Comparison of ENCODE assay signal across 15 cellular contexts in the genomic region with DNA sequence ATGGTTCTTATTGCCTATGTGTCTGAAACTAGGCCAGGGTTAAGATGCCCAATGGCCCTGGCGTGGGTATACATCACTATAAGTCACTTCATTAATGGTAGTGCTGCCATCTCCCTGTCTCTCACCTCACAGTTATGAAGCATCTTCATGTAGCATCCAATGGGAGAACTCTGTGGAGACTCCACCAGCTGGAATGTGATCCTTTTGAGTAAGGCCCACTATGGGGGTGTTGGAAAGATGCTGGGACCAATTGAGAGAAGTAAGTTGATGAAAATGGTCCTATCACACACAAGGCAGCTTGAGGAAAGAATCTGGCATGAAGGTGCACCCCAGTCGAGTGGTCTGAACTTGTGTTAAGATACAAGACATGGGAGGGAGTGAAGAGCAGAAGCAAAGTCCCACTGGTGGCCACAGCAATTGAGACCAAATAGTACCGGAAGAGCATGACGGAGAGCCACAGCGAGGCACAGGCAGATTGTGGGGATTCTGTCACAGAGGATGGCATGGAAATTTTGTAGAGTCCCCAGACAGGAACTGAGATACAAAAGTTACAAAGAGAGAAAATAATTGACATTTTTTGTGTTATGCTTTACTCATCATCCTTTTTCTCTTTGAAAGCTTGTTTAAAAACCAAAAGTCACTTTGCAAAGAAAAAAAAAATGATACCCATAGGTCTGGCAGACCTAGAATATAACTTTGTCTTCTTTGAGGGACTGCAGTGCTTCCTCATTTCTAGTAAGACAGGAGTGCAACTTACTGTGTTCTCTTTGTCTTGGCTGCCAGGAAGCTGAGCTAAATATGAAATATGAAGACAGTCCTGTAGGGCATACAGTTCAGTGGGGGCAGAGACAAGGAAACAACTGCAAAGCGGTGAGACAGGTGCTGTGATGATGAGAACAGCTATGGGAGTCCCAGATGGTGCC. TPM values are rescaled to one million over a fixed set of nuclear protein-coding genes. Genes with fewer than 3 reads are reported as not detected.
A peak's percentile ranks its signal among the peaks of the same experiment; 100 is the strongest.
DNase-seq lines count a peak whose midpoint lies in the region; TF ChIP-seq lines count a peak whose summit lies in the region.
"Had no signal": no experiment of that assay in that cellular context is flagged by ENCODE, and none has a peak within 500 bp of the region (broad histone marks: within the 10 kb centered on the region; RNA-seq: fewer than 3 reads in every experiment).

No MANE protein-coding gene starts in this region.

- H3K9me2 ChIP-seq in Karpas-422 (replicated peaks; ENCODE audit: insufficient read depth, low read length), result no peaks in the 10 kb centered on the region

- no peaks in the 10 kb centered on the region for H3K27me3 Mint-ChIP-seq in activated CD4-positive, alpha-beta T cell treated with anti-CD3 and anti-CD28 coated beads, Interleukin-2, amount 10 ng/mL, durations not matched to agents 24 days and 14 days
- no peaks in the 10 kb centered on the region for H3K27me3 Mint-ChIP-seq in activated naive CD8-positive, alpha-beta T cell treated with anti-CD3 and anti-CD28 coated beads for 36 hours
- H3K27me3 Mint-ChIP-seq in osteocyte (ENCODE audit: unreplicated experiment), result peaks cover 27% of the 10 kb centered on the region
- H3K27me3 Mint-ChIP-seq: brain had no signal

- H2AK5ac ChIP-seq in mesendoderm (ENCODE audit: low read length), result no peak overlapping the region

- no peak overlapping the region for H2BK5ac ChIP-seq in mesendoderm (ENCODE audit: low read length)

- H3K18ac ChIP-seq in mesendoderm (ENCODE audit: low read length), result no peak overlapping the region

- H3K79me1 ChIP-seq in mesendoderm (ENCODE audit: low read length), result no peaks in the 10 kb centered on the region

- no peak overlapping the region for H2AFZ ChIP-seq in Karpas-422 (ENCODE audit: low read length)

- H3K4me3 ChIP-seq in Karpas-422 (ENCODE audit: low read length) (peak overlapping the region; percentile 83), mesendoderm (ENCODE audit: low read length) (no peak overlapping the region), tibial artery (no peak overlapping the region)

- peak overlapping the region; percentile 96 for H3K4me2 ChIP-seq in Karpas-422 (ENCODE audit: low read depth, low read length, poor library complexity, severe bottlenecking)
- H3K4me2 ChIP-seq in mesendoderm (ENCODE audit: low read length), result no peak overlapping the region

- H3K9ac ChIP-seq in Karpas-422 (ENCODE audit: low read length), result peak overlapping the region; percentile 84
- no peak overlapping the region for H3K9ac ChIP-seq in mesendoderm (ENCODE audit: low read length)

- H2BK15ac ChIP-seq in mesendoderm (replicated peaks; ENCODE audit: low read depth), result no peak overlapping the region

- H3K23ac ChIP-seq in mesendoderm (ENCODE audit: low read length), result no peak overlapping the region

- H3K9me3 Mint-ChIP-seq in activated CD4-positive, alpha-beta T cell treated with anti-CD3 and anti-CD28 coated beads, Interleukin-2, amount 10 ng/mL, durations not matched to agents 24 days and 14 days, result no peaks in the 10 kb centered on the region
- H3K9me3 Mint-ChIP-seq in activated naive CD8-positive, alpha-beta T cell treated with anti-CD3 and anti-CD28 coated beads for 36 hours, result no peaks in the 10 kb centered on the region
- no peaks in the 10 kb centered on the region for H3K9me3 Mint-ChIP-seq in osteocyte (ENCODE audit: unreplicated experiment)
- H3K9me3 Mint-ChIP-seq: brain, type B pancreatic cell had no signal

- no peak overlapping the region for H2BK120ac ChIP-seq in mesendoderm (ENCODE audit: low read depth, low read length)

- H3K4me1 ChIP-seq in Karpas-422 (ENCODE audit: low read length) (peaks cover 88% of the 10 kb centered on the region), mesendoderm (ENCODE audit: control insufficient read depth, low read depth, low read length) (no peaks in the 10 kb centered on the region), tibial artery (no peaks in the 10 kb centered on the region)

- no peak overlapping the region for H3K4ac ChIP-seq in mesendoderm (ENCODE audit: low read depth, low read length)

- H3K56ac ChIP-seq in mesendoderm (ENCODE audit: low read length), result no peak overlapping the region

- H3K27ac ChIP-seq in Karpas-422 (ENCODE audit: low read length) (peak overlapping the region; percentile 96), mesendoderm (ENCODE audit: low read depth, low read length) (no peak overlapping the region), tibial artery (no peak overlapping the region)

- no peak for DNase-seq in activated CD4-positive, alpha-beta T cell treated with anti-CD3 and anti-CD28 coated beads, Interleukin-2, amount 10 ng/mL, durations not matched to agents 24 days and 14 days
- no peak for DNase-seq in activated CD4-positive, alpha-beta T cell treated with anti-CD3 and anti-CD28 coated beads for 1 hour
- DNase-seq in Karpas-422 (peak; percentile 81), osteocyte (ENCODE audit: extremely low spot score, unreplicated experiment) (peak; percentile 36), SHP77 treated with DMSO at 0.1 percent for 48 hours (lab: John Stamatoyannopoulos, UW) (no peak), mesendoderm (no peak), tibial artery (no peak)
- no peak for DNase-seq in activated naive CD8-positive, alpha-beta T cell treated with anti-CD3 and anti-CD28 coated beads for 36 hours
- DNase-seq: activated CD8-positive, alpha-beta memory T cell treated with anti-CD3 and anti-CD28 coated beads, Interleukin-2, amount 50 U/mL, for 48 hours; NCI-H187 treated with DMSO at 0.1 percent for 48 hours; NK-92 treated with Interleukin-12 subunit alpha and Interleukin-12 subunit beta, amount 100 ng/mL, for 24 hours; right cardiac atrium had no signal

- peak overlapping the region; percentile 98 for H3K27ac Mint-ChIP-seq in activated CD4-positive, alpha-beta T cell treated with anti-CD3 and anti-CD28 coated beads, Interleukin-2, amount 10 ng/mL, durations not matched to agents 24 days and 14 days
- H3K27ac Mint-ChIP-seq in activated naive CD8-positive, alpha-beta T cell treated with anti-CD3 and anti-CD28 coated beads for 36 hours, result peak overlapping the region; percentile 84
- H3K27ac Mint-ChIP-seq in osteocyte (ENCODE audit: unreplicated experiment), result no peak overlapping the region
- H3K27ac Mint-ChIP-seq: brain, type B pancreatic cell had no signal

- peaks cover 94% of the 10 kb centered on the region for H3K79me2 ChIP-seq in Karpas-422 (ENCODE audit: low read length)
- no peaks in the 10 kb centered on the region for H3K79me2 ChIP-seq in mesendoderm (ENCODE audit: control insufficient read depth, insufficient read depth, low read length)

- no peak overlapping the region for H4K5ac ChIP-seq in mesendoderm (ENCODE audit: low read length)

- WGBS in mesendoderm (ENCODE audit: extremely low coverage, insufficient coverage, low lambda C conversion rate), result no CpG with 5 or more reads among the region's 6 CpGs

- H4K8ac ChIP-seq in mesendoderm (ENCODE audit: low read depth, low read length), result no peak overlapping the region

- H3K27me3 ChIP-seq in Karpas-422 (ENCODE audit: low read length), result no peaks in the 10 kb centered on the region
- no peaks in the 10 kb centered on the region for H3K27me3 ChIP-seq in mesendoderm (ENCODE audit: insufficient read depth, low read length, poor library complexity)
- no peaks in the 10 kb centered on the region for H3K27me3 ChIP-seq in tibial artery

- H3K4me3 Mint-ChIP-seq in activated CD4-positive, alpha-beta T cell treated with anti-CD3 and anti-CD28 coated beads, Interleukin-2, amount 10 ng/mL, durations not matched to agents 24 days and 14 days, result no peak overlapping the region
- H3K4me3 Mint-ChIP-seq in activated naive CD8-positive, alpha-beta T cell treated with anti-CD3 and anti-CD28 coated beads for 36 hours, result peak overlapping the region; percentile 84
- H3K4me3 Mint-ChIP-seq in osteocyte (ENCODE audit: unreplicated experiment), result no peak overlapping the region
- H3K4me3 Mint-ChIP-seq: brain, type B pancreatic cell had no signal

- intact Hi-C loops in activated CD4-positive, alpha-beta T cell treated with anti-CD3 and anti-CD28 coated beads, Interleukin-2, amount 10 ng/mL, durations not matched to agents 24 days and 14 days (cut with micrococcal nuclease), result loop anchor here (2.0 to 10.0 kb wide), 3 partner anchors 13 to 485 kb away; partner anchors contain the start of gene PPP3R1
- intact Hi-C loops in tibial artery (cut with DNase I; ENCODE audit: low total_unique reads), result no loop called here

- H3K36me3 ChIP-seq in Karpas-422 (ENCODE audit: insufficient read depth, low read length), result peaks cover 37% of the 10 kb centered on the region
- H3K36me3 ChIP-seq in mesendoderm (ENCODE audit: control insufficient read depth, insufficient read depth, low read length), result no peaks in the 10 kb centered on the region
- H3K36me3 ChIP-seq in tibial artery, result no peaks in the 10 kb centered on the region

- TF ChIP-seq CTCF in osteocyte (IDR thresholded peaks at IDR 0.05), result no peak
- TF ChIP-seq CTCF in tibial artery (IDR thresholded peaks at IDR 0.05), result no peak

- H3K9me3 ChIP-seq in Karpas-422 (ENCODE audit: low read length) (no peaks in the 10 kb centered on the region), tibial artery (no peaks in the 10 kb centered on the region)

- peaks cover 69% of the 10 kb centered on the region for H3K4me1 Mint-ChIP-seq in activated CD4-positive, alpha-beta T cell treated with anti-CD3 and anti-CD28 coated beads, Interleukin-2, amount 10 ng/mL, durations not matched to agents 24 days and 14 days
- peaks cover 66% of the 10 kb centered on the region for H3K4me1 Mint-ChIP-seq in activated naive CD8-positive, alpha-beta T cell treated with anti-CD3 and anti-CD28 coated beads for 36 hours
- H3K4me1 Mint-ChIP-seq in osteocyte (ENCODE audit: unreplicated experiment), result no peaks in the 10 kb centered on the region

- H4K20me1 ChIP-seq in Karpas-422 (ENCODE audit: insufficient read depth, low read depth, low read length), result no peaks in the 10 kb centered on the region; the same call in 1 of the 2 replicates

- H3K36me3 Mint-ChIP-seq in activated CD4-positive, alpha-beta T cell treated with anti-CD3 and anti-CD28 coated beads, Interleukin-2, amount 10 ng/mL, durations not matched to agents 24 days and 14 days (ENCODE audit: low read depth), result peaks cover 35% of the 10 kb centered on the region
- H3K36me3 Mint-ChIP-seq in activated naive CD8-positive, alpha-beta T cell treated with anti-CD3 and anti-CD28 coated beads for 36 hours, result peaks cover 41% of the 10 kb centered on the region
- no peaks in the 10 kb centered on the region for H3K36me3 Mint-ChIP-seq in osteocyte (ENCODE audit: unreplicated experiment)
- H3K36me3 Mint-ChIP-seq: brain, type B pancreatic cell had no signal

RNA-seq across cellular contexts. Expression of gene ARHGAP25, which starts 4.9 kb away (rescaled TPM):
- 37.8 and 42.2 TPM in 2 replicates for total RNA-seq in activated CD4-positive, alpha-beta T cell treated with anti-CD3 and anti-CD28 coated beads, Interleukin-2, amount 10 ng/mL, durations not matched to agents 24 days and 14 days
- 172 and 213 TPM in 2 replicates for total RNA-seq in Karpas-422 (2014; rRNA removed; shearing (Covaris generic); ENCODE audit: low replicate concordance)
- 10 to 100 TPM; 47.4 to 51.0 TPM for total RNA-seq in activated naive CD8-positive, alpha-beta T cell treated with anti-CD3 and anti-CD28 coated beads for 36 hours
- total RNA-seq in osteocyte, result 0.42 and 0.43 TPM in 2 replicates
- 0.63 TPM for polyA plus RNA-seq in mesendoderm (2013, experiment 1 of 2)
- 0.64 TPM for polyA plus RNA-seq in mesendoderm (2013, experiment 2 of 2)
- total RNA-seq: HT-29 had no signal

Comparison
In these comparisons a context has a peak if more than half of its experiments do, and no peak if none do; other contexts are left out.
1. DNase-seq: peak in Karpas-422 (single experiment) and osteocyte (single experiment); none in activated CD4-positive, alpha-beta T cell treated with anti-CD3 and anti-CD28 coated beads, Interleukin-2, amount 10 ng/mL, durations not matched to agents 24 days and 14 days (single experiment), activated CD4-positive, alpha-beta T cell treated with anti-CD3 and anti-CD28 coated beads for 1 hour (single experiment), activated naive CD8-positive, alpha-beta T cell treated with anti-CD3 and anti-CD28 coated beads for 36 hours (single experiment), SHP77 treated with DMSO at 0.1 percent for 48 hours (single experiment), mesendoderm (single experiment) and tibial artery (0 of 2).
2. RNA of gene ARHGAP25, which starts 4.9 kb away (total RNA-seq): 172 to 213 TPM in Karpas-422, 47.4 to 51.0 TPM in activated naive CD8-positive, alpha-beta T cell treated with anti-CD3 and anti-CD28 coated beads for 36 hours and 37.8 to 42.2 TPM in activated CD4-positive, alpha-beta T cell treated with anti-CD3 and anti-CD28 coated beads, Interleukin-2, amount 10 ng/mL, durations not matched to agents 24 days and 14 days; 0.42 to 0.43 TPM in osteocyte; every median in the first group is over 10 times any median in the second.